Comparison of ENCODE assay signal across 8 cellular contexts in the genomic region with DNA sequence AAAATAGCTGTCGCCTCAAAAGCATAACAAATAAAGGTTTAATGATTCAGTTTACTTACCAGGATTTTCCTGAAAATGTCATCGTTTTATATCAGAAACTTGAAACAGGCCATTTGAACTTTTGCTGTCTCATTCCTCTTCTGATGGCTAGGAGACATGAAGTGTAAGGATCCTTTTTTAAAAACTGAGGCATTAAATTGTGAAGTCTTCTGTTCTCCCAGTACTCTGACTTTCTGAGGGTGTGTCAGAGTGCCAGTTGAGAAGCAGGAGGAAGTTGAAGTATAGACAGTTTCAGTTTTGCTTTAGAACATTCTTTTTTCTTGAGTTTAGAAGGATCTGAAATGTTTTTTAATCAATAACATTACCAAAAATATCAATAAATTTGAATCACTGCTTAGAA. TPM values are rescaled to one million over a fixed set of nuclear protein-coding genes. Genes with fewer than 3 reads are reported as not detected.
DNase-seq lines count a peak whose midpoint lies in the region; ATAC-seq and TF ChIP-seq lines count a peak whose summit lies in the region.

A gene (minus strand): TSS at position 251 of the 400 bp plus-strand sequence. CDS start 12,414 bp downstream, outside the sequence.

- DNase-seq in dedifferentiated amniotic fluid mesenchymal stem cell (ENCODE audit: extremely low spot score), result peak; percentile 21
- DNase-seq in natural killer cell treated with Interleukin-12 subunit alpha and Interleukin-12 subunit beta and Interleukin-15 and Interleukin-18, amount 100 ng/mL, for 72 hours (ENCODE audit: low spot score), result no peak
- no peak for DNase-seq in caudate nucleus (lab: John Stamatoyannopoulos, UW)
- no peak for DNase-seq in middle frontal gyrus (ENCODE audit: extremely low spot score, low spot score)
- no peak for DNase-seq in stimulated activated CD4-positive, alpha-beta T cell treated with anti-CD3 and anti-CD28 coated beads, Interleukin-2, amount 100 ng/mL, for 24 hours

- peak within 1 kb of the TSS; percentile 92 for H3K4me2 ChIP-seq in OCI-LY3 (ENCODE audit: low read length)

- H3K4me1 Mint-ChIP-seq in natural killer cell treated with Interleukin-12 subunit alpha and Interleukin-12 subunit beta and Interleukin-15 and Interleukin-18, amount 100 ng/mL, for 72 hours (ENCODE audit: low read depth in 2 of 2), result peaks cover 23 to 35% of the 10 kb centered on the region in 2 donors

- peaks cover 66% of the 10 kb centered on the region for H3K4me1 ChIP-seq in OCI-LY3 (ENCODE audit: low read length)

- peak within 1 kb of the TSS; percentile 73 for H3K27ac ChIP-seq in OCI-LY3 (ENCODE audit: low read length)
- no peak within 1 kb of the TSS for H3K27ac ChIP-seq in caudate nucleus (ENCODE audit: low read depth, low read length)

- H3K4me3 Mint-ChIP-seq in natural killer cell treated with Interleukin-12 subunit alpha and Interleukin-12 subunit beta and Interleukin-15 and Interleukin-18, amount 100 ng/mL, for 72 hours, result peak within 1 kb of the TSS; percentile 89

- peak within 1 kb of the TSS; percentile 78 for H3K4me3 ChIP-seq in OCI-LY3 (ENCODE audit: low read length)

- peaks cover 15% of the 10 kb centered on the region for H3K79me2 ChIP-seq in OCI-LY3 (ENCODE audit: low read length)

- no peaks in the 10 kb centered on the region for H4K20me1 ChIP-seq in OCI-LY3 (ENCODE audit: insufficient read depth, low read length)

- TF ChIP-seq POLR2A in GM18505 (IDR thresholded peaks at IDR 0.05; ENCODE audit: borderline replicate concordance, extremely low read depth, insufficient read depth, insufficient read length), result no peak

- peak within 1 kb of the TSS; percentile 98 to 100 for H3K27ac Mint-ChIP-seq in natural killer cell treated with Interleukin-12 subunit alpha and Interleukin-12 subunit beta and Interleukin-15 and Interleukin-18, amount 100 ng/mL, for 72 hours

- no peaks in the 10 kb centered on the region for H3K27me3 Mint-ChIP-seq in natural killer cell treated with Interleukin-12 subunit alpha and Interleukin-12 subunit beta and Interleukin-15 and Interleukin-18, amount 100 ng/mL, for 72 hours

- no peak for TF ChIP-seq CTCF in OCI-LY3 (IDR thresholded peaks at IDR 0.05; ENCODE audit: low read depth, low read length)

- H3K9ac ChIP-seq in OCI-LY3 (ENCODE audit: low read length), result peak within 1 kb of the TSS; percentile 72

- H3K36me3 ChIP-seq in OCI-LY3 (replicated peaks; ENCODE audit: low read depth, low read length), result peaks cover 26% of the 10 kb centered on the region

- H3K27me3 ChIP-seq in OCI-LY3 (ENCODE audit: low read depth, low read length), result no peaks in the 10 kb centered on the region

- peaks cover 23% of the 10 kb centered on the region for H3K36me3 Mint-ChIP-seq in natural killer cell treated with Interleukin-12 subunit alpha and Interleukin-12 subunit beta and Interleukin-15 and Interleukin-18, amount 100 ng/mL, for 72 hours

- H3K9me3 Mint-ChIP-seq in natural killer cell treated with Interleukin-12 subunit alpha and Interleukin-12 subunit beta and Interleukin-15 and Interleukin-18, amount 100 ng/mL, for 72 hours, result peaks cover 5% of the 10 kb centered on the region

- peak within 1 kb of the TSS; percentile 61 for H2AFZ ChIP-seq in OCI-LY3 (ENCODE audit: low read depth, low read length)

- ATAC-seq in GM18505 (IDR thresholded peaks at IDR 0.05; ENCODE audit: unreplicated experiment), result peak; percentile 67
- ATAC-seq in HG02610 (IDR thresholded peaks at IDR 0.05; ENCODE audit: unreplicated experiment), result peak; percentile 59
- ATAC-seq in natural killer cell treated with Interleukin-12 subunit alpha and Interleukin-12 subunit beta and Interleukin-15 and Interleukin-18, amount 100 ng/mL, for 72 hours, result peak; percentile 67 to 70

- H3K9me3 ChIP-seq in OCI-LY3 (ENCODE audit: insufficient read depth, low read length), result no peaks in the 10 kb centered on the region

RNA-seq across cellular contexts. Expression of the gene that starts here (rescaled TPM):
- 10 to 100 TPM; 30.7 to 45.6 TPM for total RNA-seq in natural killer cell treated with Interleukin-12 subunit alpha and Interleukin-12 subunit beta and Interleukin-15 and Interleukin-18, amount 100 ng/mL, for 72 hours
